Comparison of ENCODE assay signal across 11 cellular contexts in the genomic region with DNA sequence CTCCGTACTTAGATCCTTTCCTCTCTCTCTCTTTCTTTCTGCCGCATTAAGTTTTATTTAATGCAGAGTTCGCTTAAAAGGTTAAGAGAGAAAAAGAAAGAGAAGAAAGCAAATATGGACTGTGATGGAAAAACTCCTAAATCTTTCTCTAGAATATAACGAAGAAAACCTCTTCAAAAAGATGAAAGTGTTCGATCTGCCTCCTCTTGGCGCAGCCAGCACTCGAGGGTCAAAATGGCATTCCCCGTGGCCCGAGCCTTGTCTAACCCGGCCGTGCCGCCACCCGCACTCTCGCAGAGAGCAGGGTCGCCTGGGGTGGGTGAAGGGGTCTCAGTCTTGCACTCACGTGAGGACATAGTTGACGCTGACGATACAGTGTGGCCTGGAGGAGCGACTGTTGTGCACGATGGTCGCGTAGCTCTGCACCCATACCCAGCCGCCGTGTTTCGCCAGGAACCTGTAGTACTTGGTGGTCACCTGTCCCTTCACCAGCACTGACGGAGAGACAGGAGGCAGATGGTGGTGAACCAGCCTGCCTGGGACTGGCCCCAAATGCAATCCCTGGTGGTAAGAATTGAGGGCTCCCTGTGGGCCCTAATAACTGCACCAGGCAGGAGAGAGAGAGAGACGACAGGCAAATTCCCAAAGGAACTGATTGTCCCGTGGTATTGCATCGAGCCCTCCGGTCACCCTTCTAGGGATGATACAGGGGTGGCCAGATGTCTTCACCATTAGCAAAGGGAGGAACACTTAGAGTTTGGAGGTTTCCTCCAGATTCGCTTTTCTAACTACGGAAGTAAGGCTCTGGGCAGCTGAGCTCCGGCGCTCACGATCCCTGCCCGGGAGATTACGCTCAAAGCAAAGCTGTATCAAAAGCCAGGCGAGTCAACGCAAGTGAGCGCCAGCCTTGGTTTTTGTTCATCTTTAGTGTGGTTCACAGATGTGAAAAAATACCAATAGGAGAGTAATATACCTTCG. TPM values are rescaled to one million over a fixed set of nuclear protein-coding genes. Genes with fewer than 3 reads are reported as not detected.
A peak's percentile ranks its signal among the peaks of the same experiment; 100 is the strongest.
DNase-seq lines count a peak whose midpoint lies in the region; ATAC-seq and TF ChIP-seq lines count a peak whose summit lies in the region.
"Had no signal": no experiment of that assay in that cellular context is flagged by ENCODE, and none has a peak within 500 bp of the region (broad histone marks: within the 10 kb centered on the region; RNA-seq: fewer than 3 reads in every experiment).

No MANE protein-coding gene starts in this region.

- no peaks in the 10 kb centered on the region for H3K4me1 Mint-ChIP-seq in Calu3 (ENCODE audit: low read depth, unreplicated experiment)

- in situ Hi-C loops in GM23248 (cut with MboI) = no loop called here

- H3K27me3 Mint-ChIP-seq in Calu3 (ENCODE audit: unreplicated experiment) = no peaks in the 10 kb centered on the region

- no peaks in the 10 kb centered on the region for H3K9me3 Mint-ChIP-seq in Calu3 (ENCODE audit: low read depth, unreplicated experiment)
- H3K9me3 Mint-ChIP-seq: activated T-cell treated with anti-CD3 and anti-CD28 coated beads, Interleukin-2, amount 50 U/mL, for 4 hours had no signal

- ATAC-seq in psoas muscle = peak in 1 of 4 donors; percentile 21
- ATAC-seq in GM21576 (IDR thresholded peaks at IDR 0.05; ENCODE audit: unreplicated experiment) = no peak
- ATAC-seq: activated T-cell treated with anti-CD3 and anti-CD28 coated beads, Interleukin-2, amount 50 U/mL, for 4 hours had no signal

- no peaks in the 10 kb centered on the region for H3K79me2 ChIP-seq in GM23248 (ENCODE audit: insufficient read depth)

- TF ChIP-seq POLR2A in esophagus muscularis mucosa (IDR thresholded peaks at IDR 0.05; ENCODE audit: low read depth) = no peak

- H4K20me1 ChIP-seq in GM23248 (ENCODE audit: insufficient read depth) = no peaks in the 10 kb centered on the region

- no peak overlapping the region for H3K4me2 ChIP-seq in GM23248 (ENCODE audit: unreplicated experiment)

- TF ChIP-seq CTCF in esophagus muscularis mucosa (IDR thresholded peaks at IDR 0.05) = no peak
- TF ChIP-seq CTCF in psoas muscle (IDR thresholded peaks at IDR 0.05) = no peak
- no peak for TF ChIP-seq CTCF in Calu3 (IDR thresholded peaks at IDR 0.05; ENCODE audit: unreplicated experiment)

- no peak overlapping the region for H3K27ac Mint-ChIP-seq in Calu3 (ENCODE audit: unreplicated experiment)

- H3K4me3 Mint-ChIP-seq in Calu3 (ENCODE audit: low read depth, unreplicated experiment) = no peak overlapping the region
- H3K4me3 Mint-ChIP-seq: activated T-cell treated with anti-CD3 and anti-CD28 coated beads, Interleukin-2, amount 50 U/mL, for 4 hours had no signal

- H3K36me3 ChIP-seq in GM23248 (ENCODE audit: low read depth) (no peaks in the 10 kb centered on the region), esophagus muscularis mucosa (no peaks in the 10 kb centered on the region), psoas muscle (ENCODE audit: insufficient read depth in 1 of 2, low read depth in 1 of 2) (peaks cover 0 to 65% of the 10 kb centered on the region in 2 donors)

- DNase-seq in GM23248 = no peak
- DNase-seq in NCI-H774 (lab: John Stamatoyannopoulos, UW) = peak; percentile 75
- DNase-seq in esophagus muscularis mucosa (ENCODE audit: extremely low spot score) = peak; percentile 91
- DNase-seq in psoas muscle = no peak
- no peak for DNase-seq in Calu3
- DNase-seq in medulla oblongata (ENCODE audit: extremely low spot score) = no peak
- DNase-seq: activated T-cell treated with anti-CD3 and anti-CD28 coated beads, Interleukin-2, amount 50 U/mL, for 4 hours; NCI-H526; stimulated activated CD4-positive, alpha-beta T cell treated with anti-CD3 and anti-CD28 coated beads, Interleukin-15, amount 100 ng/mL, for 24 hours had no signal

- CTCF ChIA-PET in Calu3 (lab: Charles Lee) = no interaction called here

- intact Hi-C loops in esophagus muscularis mucosa (cut with DNase I) (loop anchor here (10.0 kb wide), 1 partner anchor 842 kb away; a partner anchor contains a TSS), psoas muscle (cut with DNase I) (no loop called here), Calu3 (cut with micrococcal nuclease; ENCODE audit: unreplicated experiment) (no loop called here)

- no peak overlapping the region for H3K9ac ChIP-seq in GM23248

- no peak overlapping the region for H3K4me3 ChIP-seq in GM23248
- H3K4me3 ChIP-seq in esophagus muscularis mucosa = peak overlapping the region; percentile 1 to 38 (median 10)
- H3K4me3 ChIP-seq in psoas muscle = peak overlapping the region; percentile 29

- no peaks in the 10 kb centered on the region for H3K9me3 ChIP-seq in GM23248 (ENCODE audit: low read depth)
- H3K9me3 ChIP-seq in esophagus muscularis mucosa = no peaks in the 10 kb centered on the region
- no peaks in the 10 kb centered on the region for H3K9me3 ChIP-seq in psoas muscle

- H3K9me2 ChIP-seq in GM23248 (ENCODE audit: insufficient read depth) = no peaks in the 10 kb centered on the region

- H3K27ac ChIP-seq in GM23248 = no peak overlapping the region
- H3K27ac ChIP-seq in esophagus muscularis mucosa (replicated peaks in 1 of 4) = no peak overlapping the region
- H3K27ac ChIP-seq in psoas muscle = no peak overlapping the region

- H3K36me3 Mint-ChIP-seq in Calu3 (ENCODE audit: insufficient read depth, unreplicated experiment) = no peaks in the 10 kb centered on the region

- no TSS peak for BruUV-seq in Calu3 (replicated peaks; lab: Mats Ljungman, UMichigan)

- WGBS in GM23248 (ENCODE audit: low coverage in 1 of 2, low lambda C conversion rate in 2 of 2, missing lambda C conversion rate in 2 of 2), 2 experiments = 86 to 90% methylated on average over 41 of the region's 41 CpGs
- 16% methylated on average over 28 of the region's 41 CpGs for whole genome bisulfite sequencing in esophagus muscularis mucosa
- WGBS in psoas muscle, 3 donors = 46 to 52% (median 52%) methylated on average over 41 of the region's 41 CpGs

- H3K4me1 ChIP-seq in GM23248 (ENCODE audit: insufficient read depth) (peaks cover 9% of the 10 kb centered on the region; the same call in 1 of the 2 replicates), esophagus muscularis mucosa (peaks cover 13 to 25% (median 20%) of the 10 kb centered on the region in 4 donors), psoas muscle (no peaks in the 10 kb centered on the region)

- H3K27me3 ChIP-seq in GM23248 (replicated peaks; ENCODE audit: insufficient read depth) = no peaks in the 10 kb centered on the region
- H3K27me3 ChIP-seq in esophagus muscularis mucosa = peaks cover 4 to 88% (median 56%) of the 10 kb centered on the region in 4 donors
- H3K27me3 ChIP-seq in psoas muscle (ENCODE audit: insufficient read depth in 3 of 3, low read length in 2 of 3) = peaks cover 0 to 21% (median 2%) of the 10 kb centered on the region in 3 donors

- no peak for TF ChIP-seq EP300 in esophagus muscularis mucosa (IDR thresholded peaks at IDR 0.05)

- no peaks in the 10 kb centered on the region for H3F3A ChIP-seq in GM23248 (ENCODE audit: insufficient read depth)

- H2AFZ ChIP-seq in GM23248 = peak overlapping the region; percentile 29; the same call in 1 of the 2 replicates

RNA-seq across cellular contexts. Expression of a gene that starts 17.5 kb away (rescaled TPM):
- total RNA-seq in GM23248 (2014; rRNA removed; shearing (Covaris generic)) = 1.6 and 4.9 TPM in 2 replicates
- polyA plus RNA-seq in GM23248 (2016; fragmentation: Nextera tagmentation; extraction: Ambion mirVana) = 1.2 and 1.5 TPM in 2 replicates
- not detected for total RNA-seq in esophagus muscularis mucosa
- total RNA-seq in psoas muscle = 10 to 100 TPM in 1 of 4 donors, 1 to 10 TPM in 2, under 1 TPM in 1; 0.60 to 14.4 (median 5.4) TPM
- 10 to 100 TPM in 1 of 3 donors, 1 to 10 TPM in 1, under 1 TPM in 1; 0.76 to 11.2 (median 4.7) TPM for polyA plus RNA-seq in psoas muscle
- total RNA-seq in Calu3 (2022) = not detected in 2 replicates
- total RNA-seq: activated T-cell treated with anti-CD3 and anti-CD28 coated beads, Interleukin-2, amount 50 U/mL, for 4 hours; cerebellum had no signal

Comparison
In these comparisons a context has a peak if more than half of its experiments do, and no peak if none do; other contexts are left out.
1. DNase-seq: peak in NCI-H774 (single experiment) and esophagus muscularis mucosa (single experiment); none in GM23248 (single experiment), psoas muscle (0 of 2), Calu3 (single experiment) and medulla oblongata (single experiment).